ENCODE assay signal across 8 cellular contexts in the genomic region with DNA sequence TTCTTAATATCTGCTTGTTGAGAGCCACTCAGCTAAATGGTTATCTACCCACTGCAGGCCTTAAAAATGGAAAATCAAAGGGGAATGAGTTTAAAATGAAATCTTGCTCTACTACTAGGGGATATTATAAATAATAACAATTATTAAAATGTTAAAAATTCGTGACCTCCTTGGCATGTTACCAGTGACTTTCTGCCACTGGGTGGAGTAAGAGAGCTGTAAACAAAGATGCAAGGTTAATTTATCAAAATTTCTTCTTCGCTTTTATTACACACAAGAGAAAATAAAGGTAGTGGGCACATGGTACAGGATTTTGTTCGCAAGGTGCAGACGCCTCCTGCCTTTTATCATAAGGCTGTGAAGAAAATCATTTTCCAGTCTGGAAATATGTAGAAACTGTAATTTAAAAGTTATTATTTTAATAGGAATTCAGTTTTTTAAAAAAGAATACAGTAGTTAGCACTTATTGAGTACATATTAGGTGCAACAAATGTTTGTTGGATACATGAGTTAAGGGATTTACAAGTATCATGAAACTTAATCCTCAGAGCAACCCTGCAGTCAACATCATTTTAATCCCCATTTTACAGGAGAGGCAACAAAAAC.
DNase-seq lines count a peak whose midpoint lies in the region; ATAC-seq, FAIRE-seq and TF ChIP-seq lines count a peak whose summit lies in the region.

No MANE protein-coding gene starts in this region.

- H3K9me3 Mint-ChIP-seq in activated CD4-positive, alpha-beta memory T cell treated with anti-CD3 and anti-CD28 coated beads for 36 hours = peaks cover 9% of the 10 kb centered on the region

- TF ChIP-seq CTCF in GM10266 (IDR thresholded peaks at IDR 0.05; ENCODE audit: control insufficient read depth, insufficient read depth, low read depth, missing control alignments) (peak; percentile 65), thyroid gland (IDR thresholded peaks at IDR 0.05) (peak; percentile 25 to 71 (median 54))

- no peak overlapping the region for H3K4me3 Mint-ChIP-seq in activated CD4-positive, alpha-beta memory T cell treated with anti-CD3 and anti-CD28 coated beads for 36 hours

- H3K27me3 Mint-ChIP-seq in activated CD4-positive, alpha-beta memory T cell treated with anti-CD3 and anti-CD28 coated beads for 36 hours = no peaks in the 10 kb centered on the region

- H3K9me3 ChIP-seq in thyroid gland = no peaks in the 10 kb centered on the region

- intact Hi-C loops in thyroid gland (cut with DNase I) = no loop called here
- intact Hi-C loops in activated CD4-positive, alpha-beta memory T cell treated with anti-CD3 and anti-CD28 coated beads for 36 hours (cut with micrococcal nuclease) = loop anchor here (1.0 to 10.0 kb wide), 2 partner anchors 273 to 409 kb away; partner anchors contain the start of gene SUCLG2

- POLR2A ChIA-PET in activated CD4-positive, alpha-beta memory T cell treated with anti-CD3 and anti-CD28 coated beads for 36 hours (lab: Charles Lee) = no interaction called here

- peaks cover 8% of the 10 kb centered on the region for H3K4me1 Mint-ChIP-seq in activated CD4-positive, alpha-beta memory T cell treated with anti-CD3 and anti-CD28 coated beads for 36 hours (ENCODE audit: low read depth)

- peaks cover 0 to 5% of the 10 kb centered on the region in 2 donors for H3K4me1 ChIP-seq in thyroid gland

- ATAC-seq in HG02884 (IDR thresholded peaks at IDR 0.05; ENCODE audit: unreplicated experiment) = no peak

- DNase-seq in AG08396 (ENCODE audit: low spot score) (peak; percentile 12), GM10266 (ENCODE audit: extremely low spot score) (no peak), RPMI8226 (peak; percentile 27), frontal cortex (ENCODE audit: low spot score in 2 of 2) (no peak), thyroid gland (no peak), cerebellum (ENCODE audit: low spot score) (no peak)
- no peak for DNase-seq in activated CD4-positive, alpha-beta memory T cell treated with anti-CD3 and anti-CD28 coated beads for 36 hours

- H3K4me3 ChIP-seq in thyroid gland (replicated peaks in 1 of 3) = no peak overlapping the region

- peaks cover 19% of the 10 kb centered on the region for H3K36me3 Mint-ChIP-seq in activated CD4-positive, alpha-beta memory T cell treated with anti-CD3 and anti-CD28 coated beads for 36 hours

- CTCF ChIA-PET in activated CD4-positive, alpha-beta memory T cell treated with anti-CD3 and anti-CD28 coated beads for 36 hours (lab: Charles Lee) = interaction anchor here (0.9 to 6.2 kb wide), 11 partner anchors 15 to 1495 kb away, joined by 3 to 72 read pairs (median 5); no protein-coding TSS in a partner anchor

- no peaks in the 10 kb centered on the region for H3K36me3 ChIP-seq in thyroid gland

- no peak for TF ChIP-seq POLR2A in thyroid gland (IDR thresholded peaks at IDR 0.05)

- no peak overlapping the region for H3K27ac Mint-ChIP-seq in activated CD4-positive, alpha-beta memory T cell treated with anti-CD3 and anti-CD28 coated beads for 36 hours

- H3K27ac ChIP-seq in thyroid gland = no peak overlapping the region

- 52 to 66% methylated on average over 4 of the region's 4 CpGs for WGBS in thyroid gland, 2 donors

- peak; percentile 73 for FAIRE-seq in frontal cortex (lab: Jason Lieb, UNC)

- no peaks in the 10 kb centered on the region for H3K27me3 ChIP-seq in thyroid gland

Comparison
In these comparisons a context has a peak if more than half of its experiments do, and no peak if none do; other contexts are left out.
1. DNase-seq: peak in AG08396 (single experiment) and RPMI8226 (single experiment); none in GM10266 (single experiment), frontal cortex (0 of 2), thyroid gland (0 of 2), cerebellum (single experiment) and activated CD4-positive, alpha-beta memory T cell treated with anti-CD3 and anti-CD28 coated beads for 36 hours (single experiment).